In the genomic region with DNA sequence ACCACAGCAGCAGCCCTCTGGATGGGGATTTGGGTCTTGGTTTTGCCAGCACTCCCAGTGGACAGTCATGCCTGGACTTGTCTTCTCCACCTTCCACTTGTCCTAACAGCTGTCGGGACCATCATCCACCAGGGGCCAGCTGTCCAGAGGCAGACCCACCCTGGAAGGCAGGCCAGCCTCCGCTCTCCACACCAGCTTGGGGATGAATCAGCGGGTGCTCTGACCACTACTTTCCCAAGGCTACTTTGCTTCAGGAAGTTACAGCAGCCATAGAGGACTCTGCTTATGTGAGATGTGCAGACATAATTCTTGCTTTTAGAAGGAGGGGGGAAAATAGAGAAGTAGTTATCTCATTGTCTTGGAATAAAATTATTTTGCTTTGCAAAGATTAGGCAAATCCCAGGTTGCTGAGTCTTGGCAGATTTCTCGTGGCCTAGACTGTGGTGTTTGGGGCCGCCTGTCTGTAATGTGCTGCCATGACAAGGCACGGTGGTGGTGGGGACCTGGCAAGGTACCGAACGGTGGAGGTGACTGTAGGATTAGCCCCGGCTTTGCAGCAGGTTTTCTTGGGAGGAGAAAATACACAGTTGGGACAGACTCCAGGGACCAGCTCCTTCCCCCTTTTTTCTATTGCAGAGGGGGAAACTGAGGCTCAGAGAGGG, we compare ENCODE assay signal across 9 cellular contexts.
A peak's percentile ranks its signal among the peaks of the same experiment; 100 is the strongest.
DNase-seq lines count a peak whose midpoint lies in the region; ATAC-seq, FAIRE-seq and TF ChIP-seq lines count a peak whose summit lies in the region.
"Had no signal": no experiment of that assay in that cellular context is flagged by ENCODE, and none has a peak within 500 bp of the region (broad histone marks: within the 10 kb centered on the region; RNA-seq: fewer than 3 reads in every experiment).

No MANE protein-coding gene starts in this region.

- H3K4me3 ChIP-seq in astrocyte of the spinal cord (ENCODE audit: low read depth, low read length) (no peak overlapping the region), heart right ventricle (no peak overlapping the region), suprapubic skin (no peak overlapping the region), mesendoderm (ENCODE audit: low read length) (no peak overlapping the region)

- H3K36me3 ChIP-seq in heart right ventricle = no peaks in the 10 kb centered on the region
- H3K36me3 ChIP-seq in suprapubic skin = no peaks in the 10 kb centered on the region
- H3K36me3 ChIP-seq in mesendoderm (ENCODE audit: control insufficient read depth, insufficient read depth, low read length) = no peaks in the 10 kb centered on the region

- peak; percentile 85 for FAIRE-seq in HTR-8/SVneo (lab: Jason Lieb, UNC)

- peak; percentile 21 for TF ChIP-seq CTCF in astrocyte of the spinal cord (IDR thresholded peaks at IDR 0.05; ENCODE audit: low read depth, low read length)
- peak in 8 of 9 donors; percentile 17 to 51 (median 34) for TF ChIP-seq CTCF in heart right ventricle (IDR thresholded peaks at IDR 0.05)
- peak in 1 of 2 donors; percentile 18 for TF ChIP-seq CTCF in suprapubic skin (IDR thresholded peaks at IDR 0.05)

- no peak overlapping the region for H3K9ac ChIP-seq in mesendoderm (ENCODE audit: low read length)

- H3K27ac ChIP-seq in heart right ventricle (peak overlapping the region in 6 of 10 donors; percentile 23 to 79 (median 50)), suprapubic skin (peak overlapping the region; percentile 15), mesendoderm (ENCODE audit: low read depth, low read length) (no peak overlapping the region)

- H3K27me3 ChIP-seq in heart right ventricle (no peaks in the 10 kb centered on the region), suprapubic skin (no peaks in the 10 kb centered on the region), mesendoderm (ENCODE audit: insufficient read depth, low read length, poor library complexity) (no peaks in the 10 kb centered on the region)

- H2AK5ac ChIP-seq in mesendoderm (ENCODE audit: low read length) = no peak overlapping the region

- H2BK15ac ChIP-seq in mesendoderm (replicated peaks; ENCODE audit: low read depth) = no peak overlapping the region

- H3K4me1 ChIP-seq in heart right ventricle = peaks cover 17 to 76% (median 46%) of the 10 kb centered on the region in 9 donors
- H3K4me1 ChIP-seq in suprapubic skin = peaks cover 31% of the 10 kb centered on the region
- H3K4me1 ChIP-seq in mesendoderm (ENCODE audit: control insufficient read depth, low read depth, low read length) = no peaks in the 10 kb centered on the region

- no peak for TF ChIP-seq POLR2A in suprapubic skin (IDR thresholded peaks at IDR 0.05)

- no peak for TF ChIP-seq EP300 in suprapubic skin (IDR thresholded peaks at IDR 0.05)

- no peak overlapping the region for H2BK5ac ChIP-seq in mesendoderm (ENCODE audit: low read length)

- H3K56ac ChIP-seq in mesendoderm (ENCODE audit: low read length) = no peak overlapping the region

- H2BK120ac ChIP-seq in mesendoderm (ENCODE audit: low read depth, low read length) = no peak overlapping the region

- ATAC-seq in heart right ventricle = peak; percentile 10 to 72 (median 36)

- H3K79me1 ChIP-seq in mesendoderm (ENCODE audit: low read length) = peaks cover 15% of the 10 kb centered on the region

- no peaks in the 10 kb centered on the region for H3K9me3 ChIP-seq in heart right ventricle
- no peaks in the 10 kb centered on the region for H3K9me3 ChIP-seq in suprapubic skin

- in situ Hi-C loops in astrocyte of the spinal cord (cut with HindIII; ENCODE audit: low sequenced_read_pairs) = no loop called here

- H3K18ac ChIP-seq in mesendoderm (ENCODE audit: low read length) = no peak overlapping the region

- intact Hi-C loops in heart right ventricle (cut with DNase I) = loop anchor here in 1 of 10 donors (5.0 kb wide), 1 partner anchor 40 kb away; no protein-coding TSS in a partner anchor

- no peak overlapping the region for H3K4ac ChIP-seq in mesendoderm (ENCODE audit: low read depth, low read length)

- 79% methylated on average over 9 of the region's 9 CpGs for WGBS in heart right ventricle, 2 donors
- WGBS in suprapubic skin = 85% methylated on average over 9 of the region's 9 CpGs
- WGBS in mesendoderm (ENCODE audit: extremely low coverage, insufficient coverage, low lambda C conversion rate) = no CpG with 5 or more reads among the region's 9 CpGs

- peaks cover 7% of the 10 kb centered on the region for H3K79me2 ChIP-seq in mesendoderm (ENCODE audit: control insufficient read depth, insufficient read depth, low read length)

- no peak for DNase-seq in HTR-8/SVneo (ENCODE audit: insufficient read length, low spot score)
- peak; percentile 58 for DNase-seq in astrocyte of the spinal cord (ENCODE audit: low read depth, low spot score)
- peak; percentile 33 to 38 for DNase-seq in heart right ventricle
- DNase-seq in suprapubic skin (ENCODE audit: low spot score in 2 of 2) = no peak
- DNase-seq in pons (ENCODE audit: low spot score) = no peak
- DNase-seq in NCI-H510A treated with DMSO at 0.1 percent for 48 hours (lab: John Stamatoyannopoulos, UW) = no peak
- DNase-seq in mesendoderm = no peak
- DNase-seq: activated B cell treated with CpG ODN at 0.5 μM for 24 hours; activated naive CD4-positive, alpha-beta T cell had no signal

- H4K8ac ChIP-seq in mesendoderm (ENCODE audit: low read depth, low read length) = no peak overlapping the region

- H4K5ac ChIP-seq in mesendoderm (ENCODE audit: low read length) = no peak overlapping the region

- no peak overlapping the region for H3K4me2 ChIP-seq in mesendoderm (ENCODE audit: low read length)

- H3K23ac ChIP-seq in mesendoderm (ENCODE audit: low read length) = no peak overlapping the region

Comparison
In these comparisons a context has a peak if more than half of its experiments do, and no peak if none do; other contexts are left out.
1. DNase-seq: peak in astrocyte of the spinal cord (single experiment) and heart right ventricle (2 of 2); none in HTR-8/SVneo (single experiment), suprapubic skin (0 of 2), pons (single experiment), NCI-H510A treated with DMSO at 0.1 percent for 48 hours (single experiment) and mesendoderm (single experiment).